8 cellular contexts compared by ENCODE assay signal in genomic region chr5:54517174-54517511, GRCh38. TPM values are rescaled to one million over a fixed set of nuclear protein-coding genes. Genes with fewer than 3 reads are reported as not detected.
DNase-seq lines count a peak whose midpoint lies in the region; ATAC-seq and TF ChIP-seq lines count a peak whose summit lies in the region.

No MANE protein-coding gene starts in this region.

- TF ChIP-seq CTCF in KMS-11 (conservative IDR thresholded peaks at IDR 0.05; ENCODE audit: low read depth, low read length) (no peak), dorsolateral prefrontal cortex (IDR thresholded peaks at IDR 0.05 in 54 of 56, conservative IDR thresholded peaks at IDR 0.05 in 2 of 56; ENCODE audit: low read depth in 1 of 56, partially characterized antibody in 56 of 56) (no peak), omental fat pad (IDR thresholded peaks at IDR 0.05) (no peak)

- no peaks in the 10 kb centered on the region for H3K36me3 ChIP-seq in KMS-11 (ENCODE audit: insufficient read depth)

- H3K4me2 ChIP-seq in KMS-11 = peak overlapping the region; percentile 82

- H3K27ac ChIP-seq in KMS-11 (no peak overlapping the region), dorsolateral prefrontal cortex (peak overlapping the region in 41 of 59 donors; percentile 4 to 97 (median 65))

- H3K79me2 ChIP-seq in KMS-11 (ENCODE audit: insufficient read depth, low read depth) = peaks cover 40% of the 10 kb centered on the region

- peak in 1 of 10 donors; percentile 41 for DNase-seq in dorsolateral prefrontal cortex
- DNase-seq in omental fat pad (ENCODE audit: low spot score) = no peak
- no peak for DNase-seq in HPDE6-E6E7 (ENCODE audit: extremely low spot score)
- no peak for DNase-seq in AG08395 (ENCODE audit: low spot score)
- no peak for DNase-seq in left lobe of liver (ENCODE audit: low spot score)

- H3K4me1 ChIP-seq in KMS-11 (ENCODE audit: low read depth, poor library complexity, severe bottlenecking) = peaks cover 52% of the 10 kb centered on the region

- ATAC-seq in GM19023 (IDR thresholded peaks at IDR 0.05; ENCODE audit: unreplicated experiment) = peak; percentile 5
- ATAC-seq in omental fat pad (ENCODE audit: low FRiP score) = peak; percentile 34
- ATAC-seq in HG03139 (IDR thresholded peaks at IDR 0.05; ENCODE audit: unreplicated experiment) = no peak
- no peak for ATAC-seq in left lobe of liver

- H4K20me1 ChIP-seq in KMS-11 (ENCODE audit: insufficient read depth) = no peaks in the 10 kb centered on the region

- H3K27me3 ChIP-seq in KMS-11 (ENCODE audit: insufficient read depth, low read depth) = no peaks in the 10 kb centered on the region
- H3K27me3 ChIP-seq in dorsolateral prefrontal cortex = no peaks in the 10 kb centered on the region

- H3K9ac ChIP-seq in KMS-11 = no peak overlapping the region; the same call in 1 of the 2 replicates

- H3K4me3 ChIP-seq in KMS-11 (IDR thresholded peaks at IDR 0.05; ENCODE audit: insufficient read depth, low read depth, low read length) = no peak overlapping the region
- peak overlapping the region; percentile 34 to 99 (median 91) for H3K4me3 ChIP-seq in dorsolateral prefrontal cortex

- H2AFZ ChIP-seq in KMS-11 (ENCODE audit: low read depth) = peak overlapping the region; percentile 90

- intact Hi-C loops in dorsolateral prefrontal cortex (cut with DNase I) = loop anchor here (1.0 to 10.0 kb wide), 8 partner anchors 35 to 350 kb away; partner anchors contain the start of gene ARL15 (in 1 of the 2)

RNA-seq across cellular contexts. Expression of gene SNX18, which starts 0.4 kb away (rescaled TPM):
- total RNA-seq in dorsolateral prefrontal cortex (10 to 100 TPM; 15.1 to 35.3 (median 21.5) TPM), omental fat pad (10 to 100 TPM; 21.9 to 53.9 (median 31.1) TPM), left lobe of liver (22.3 TPM)

Comparison
In these comparisons a context has a peak if more than half of its experiments do, and no peak if none do; other contexts are left out.
1. ATAC-seq: peak in GM19023 (single experiment) and omental fat pad (single experiment); none in HG03139 (single experiment) and left lobe of liver (single experiment).